Comparison of ENCODE assay signal across 1 cellular context in genomic region chr1:184596950-184597651, GRCh38.
TF ChIP-seq lines count a peak whose summit lies in the region.

No MANE protein-coding gene starts in this region.

TF ChIP-seq in GM23338, 12 proteins besides CTCF, POLR2A, EP300 and RAD21:
- TF ChIP-seq REST (IDR thresholded peaks at IDR 0.05; ENCODE audit: unreplicated experiment) (no peak), CREB1 (CRISPR knock-in tag; IDR thresholded peaks at IDR 0.05; ENCODE audit: low read depth) (no peak), POLR2AphosphoS5 (IDR thresholded peaks at IDR 0.05; ENCODE audit: low read depth) (no peak), EZH2phosphoT487 (IDR thresholded peaks at IDR 0.05; ENCODE audit: unreplicated experiment) (no peak), ZNF114 (CRISPR knock-in tag; IDR thresholded peaks at IDR 0.05) (no peak), EZH2 (IDR thresholded peaks at IDR 0.05; ENCODE audit: low read depth, unreplicated experiment) (no peak), STAT1 (IDR thresholded peaks at IDR 0.05; ENCODE audit: unreplicated experiment) (no peak), NANOG (IDR thresholded peaks at IDR 0.05; ENCODE audit: borderline replicate concordance) (no peak), JUNB (IDR thresholded peaks at IDR 0.05; ENCODE audit: unreplicated experiment) (no peak), ZNF331 (CRISPR knock-in tag; IDR thresholded peaks at IDR 0.05; ENCODE audit: low read depth) (no peak), ETS1 (IDR thresholded peaks at IDR 0.05) (no peak), ZNF462 (CRISPR knock-in tag; IDR thresholded peaks at IDR 0.05) (no peak)
